26 cellular contexts compared by ENCODE assay signal in the genomic region with DNA sequence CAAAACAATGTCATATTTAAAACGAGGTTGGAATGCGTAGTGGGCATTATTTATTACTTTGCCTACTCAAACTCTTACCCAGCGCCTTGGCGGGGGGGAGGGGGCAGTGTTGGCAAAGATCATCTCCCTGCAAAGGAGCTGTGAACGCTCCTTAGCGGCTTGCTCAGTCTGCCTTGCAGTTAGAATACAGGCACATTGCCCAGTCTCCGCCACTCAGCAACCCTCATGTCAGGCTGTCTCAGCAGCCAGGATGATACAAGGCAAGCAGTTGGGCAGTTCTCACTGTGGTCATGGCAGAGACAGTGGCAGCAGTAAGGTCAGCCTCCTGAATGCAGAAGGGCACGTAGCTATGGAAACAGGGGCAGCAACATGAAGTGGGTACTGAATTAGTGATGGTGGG.
"Had no signal": no experiment of that assay in that cellular context is flagged by ENCODE, and none has a peak within 500 bp of the region (broad histone marks: within the 10 kb centered on the region; RNA-seq: fewer than 3 reads in every experiment).

No MANE protein-coding gene starts in this region.

- H3K36me3 ChIP-seq: ascending aorta, brain microvascular endothelial cell, heart left ventricle, neural progenitor cell, right atrium auricular region, upper lobe of right lung had no signal

- H3K27me3 ChIP-seq: ascending aorta, brain microvascular endothelial cell, neural progenitor cell, right atrium auricular region, upper lobe of right lung had no signal

- H3K9me3 ChIP-seq: ascending aorta, heart left ventricle, right atrium auricular region, upper lobe of right lung had no signal

- DNase-seq: activated CD4-positive, alpha-beta T cell treated with anti-CD3 and anti-CD28 coated beads for 4 hours; activated CD4-positive, alpha-beta T cell treated with anti-CD3 and anti-CD28 coated beads, Interleukin-2, amount 50 U/mL, for 48 hours; activated CD8-positive, alpha-beta memory T cell treated with anti-CD3 and anti-CD28 coated beads for 24 hours; activated effector memory CD4-positive, alpha-beta T cell treated with anti-CD3 and anti-CD28 coated beads, Interleukin-2, amount 50 U/mL, for 16 hours; activated naive CD4-positive, alpha-beta T cell treated with anti-CD3 and anti-CD28 coated beads, Interleukin-2, amount 10 ng/mL, durations not matched to agents 7 days and 5 days; activated naive CD8-positive, alpha-beta T cell treated with anti-CD3 and anti-CD28 coated beads, Interleukin-2, amount 10 ng/mL, durations not matched to agents 7 days and 5 days; brain microvascular endothelial cell; effector memory CD4-positive, alpha-beta T cell; heart left ventricle; immature natural killer cell; kidney; left colon; mammary epithelial cell; natural killer cell; stimulated activated CD4-positive, alpha-beta T cell treated with anti-CD3 and anti-CD28 coated beads, Interleukin-1b, Interleukin-23, amount 100 ng/mL, for 48 hours; stimulated activated CD4-positive, alpha-beta T cell treated with anti-CD3 and anti-CD28 coated beads, Interleukin-4, amount 100 ng/mL, for 4 hours; stimulated activated CD8-positive, alpha-beta memory T cell treated with anti-CD3 and anti-CD28 coated beads, Interleukin-4, amount 100 ng/mL, for 48 hours; stimulated activated naive CD8-positive, alpha-beta T cell treated with anti-CD3 and anti-CD28 coated beads, Interleukin-15, amount 100 ng/mL, for 72 hours; upper lobe of right lung had no signal

- H3K27ac ChIP-seq: ascending aorta, brain microvascular endothelial cell, coronary artery, dorsolateral prefrontal cortex, heart left ventricle, neural progenitor cell, right atrium auricular region, upper lobe of right lung, VCaP had no signal

- H3K4me3 ChIP-seq: ascending aorta, coronary artery, dorsolateral prefrontal cortex, heart left ventricle, neural progenitor cell, right atrium auricular region, smooth muscle cell, upper lobe of right lung had no signal

- H3K4me1 ChIP-seq: ascending aorta, heart left ventricle, neural progenitor cell, right atrium auricular region, upper lobe of right lung had no signal
